In the genomic region with DNA sequence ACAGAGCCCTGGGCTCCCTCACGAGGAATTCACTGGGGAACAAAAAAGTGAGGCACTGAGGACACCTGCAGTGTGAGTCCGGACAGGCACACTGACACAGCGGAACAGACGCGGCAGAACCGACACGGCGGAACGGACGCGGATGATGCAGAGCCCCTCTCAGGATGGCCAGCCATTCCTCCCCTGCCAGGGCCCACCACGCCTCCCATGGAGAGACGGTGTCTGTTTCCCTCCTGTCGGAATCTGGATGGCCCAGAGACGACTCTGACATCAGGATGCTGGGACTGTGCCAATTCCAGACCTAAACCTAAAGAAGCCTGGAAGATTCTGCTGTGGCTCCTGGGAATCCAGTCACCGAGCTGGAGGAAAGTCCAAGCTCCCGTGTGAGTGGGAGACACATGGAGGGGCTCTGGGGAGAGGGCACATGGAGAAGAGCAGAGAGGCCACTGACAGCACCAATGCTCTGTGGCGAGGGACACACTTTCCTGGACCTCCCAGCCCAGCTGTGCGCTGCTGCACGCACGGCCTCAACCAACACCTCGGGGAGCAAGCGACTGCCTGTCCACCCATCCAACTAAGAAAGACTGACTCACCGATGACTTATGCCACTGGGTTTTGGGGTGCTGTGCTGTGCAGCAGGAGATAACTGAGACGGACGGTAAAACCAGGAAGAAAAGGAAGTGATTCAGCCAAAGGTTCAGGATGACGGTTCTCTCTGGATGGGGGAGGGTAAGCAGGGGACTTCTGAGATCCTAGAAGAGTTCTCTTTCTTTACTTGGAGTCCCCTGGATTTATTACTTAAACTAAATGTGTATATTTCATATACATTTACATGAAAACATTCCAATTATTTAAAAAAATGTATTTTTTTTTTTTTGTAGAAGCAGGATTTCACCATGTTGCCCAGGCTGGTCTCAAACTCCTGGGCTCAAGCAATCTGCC, we compare ENCODE assay signal across 8 cellular contexts. TPM values are rescaled to one million over a fixed set of nuclear protein-coding genes. Genes with fewer than 3 reads are reported as not detected.
DNase-seq lines count a peak whose midpoint lies in the region; ATAC-seq and TF ChIP-seq lines count a peak whose summit lies in the region.

No MANE protein-coding gene starts in this region.

- no peaks in the 10 kb centered on the region for H4K20me1 ChIP-seq in PC-3 (ENCODE audit: low read length)

- H3K9me2 ChIP-seq in PC-3 (replicated peaks; ENCODE audit: low read length), result no peaks in the 10 kb centered on the region

- ATAC-seq in PC-3, result peak; percentile 84
- ATAC-seq in body of pancreas, result no peak
- no peak for ATAC-seq in GM19467 (IDR thresholded peaks at IDR 0.05; ENCODE audit: unreplicated experiment)
- no peak for ATAC-seq in HG02973 (IDR thresholded peaks at IDR 0.05; ENCODE audit: unreplicated experiment)

- no peak overlapping the region for H2BK12ac ChIP-seq in trophoblast cell (ENCODE audit: low read length)

- H3K27me3 ChIP-seq in PC-3 (ENCODE audit: low read length) (no peaks in the 10 kb centered on the region), trophoblast cell (ENCODE audit: insufficient read depth, low read length) (no peaks in the 10 kb centered on the region), body of pancreas (no peaks in the 10 kb centered on the region)

- no peak overlapping the region for H3K14ac ChIP-seq in trophoblast cell (ENCODE audit: low read length)

- H3K4me3 ChIP-seq in PC-3 (ENCODE audit: low read length) (peak overlapping the region; percentile 14; the same call in 1 of the 2 replicates), trophoblast cell (ENCODE audit: low read depth, low read length) (no peak overlapping the region), body of pancreas (no peak overlapping the region)

- H4K12ac ChIP-seq in trophoblast cell (ENCODE audit: low read depth, low read length), result no peak overlapping the region

- peaks cover 77% of the 10 kb centered on the region for H3K79me2 ChIP-seq in PC-3 (ENCODE audit: low read length)
- peaks cover 2% of the 10 kb centered on the region for H3K79me2 ChIP-seq in trophoblast cell (ENCODE audit: control insufficient read depth, insufficient read depth, low read length, poor library complexity)

- H3K36me3 ChIP-seq in PC-3 (ENCODE audit: low read depth, low read length) (peaks cover 3% of the 10 kb centered on the region; the same call in 1 of the 2 replicates), trophoblast cell (ENCODE audit: control insufficient read depth in 1 of 2, insufficient read depth in 2 of 2, low read length in 2 of 2) (peaks cover 11% of the 10 kb centered on the region in 2 experiments), body of pancreas (replicated peaks in 1 of 2; ENCODE audit: insufficient read depth in 1 of 2, low read depth in 2 of 2) (no peaks in the 10 kb centered on the region)

- no peak overlapping the region for H3K4ac ChIP-seq in trophoblast cell (ENCODE audit: low read depth, low read length)

- H3K9ac ChIP-seq in PC-3 (ENCODE audit: low read length) (peak overlapping the region; percentile 16; the same call in 1 of the 2 replicates), trophoblast cell (ENCODE audit: low read length) (no peak overlapping the region)

- no peak overlapping the region for H2AFZ ChIP-seq in PC-3 (ENCODE audit: low read length)
- peak overlapping the region; percentile 2 for H2AFZ ChIP-seq in trophoblast cell (ENCODE audit: insufficient read depth, low read length, poor library complexity)

- H3K18ac ChIP-seq in trophoblast cell (ENCODE audit: low read length), result peak overlapping the region; percentile 38

- no peak overlapping the region for H2BK5ac ChIP-seq in trophoblast cell (ENCODE audit: low read depth, low read length, poor library complexity)

- no peak for TF ChIP-seq POLR2A in body of pancreas (IDR thresholded peaks at IDR 0.05)

- H3F3A ChIP-seq in PC-3 (ENCODE audit: low read length, unreplicated experiment), result no peaks in the 10 kb centered on the region

- peaks cover 4% of the 10 kb centered on the region for H3K79me1 ChIP-seq in trophoblast cell (ENCODE audit: low read length)

- peak overlapping the region; percentile 39 for H4K91ac ChIP-seq in trophoblast cell (ENCODE audit: low read depth, low read length)

- H4K8ac ChIP-seq in trophoblast cell (ENCODE audit: low read depth, low read length), result no peak overlapping the region

- no peak overlapping the region for H2AK5ac ChIP-seq in trophoblast cell (ENCODE audit: low read length)

- peak overlapping the region; percentile 83 for H3K27ac ChIP-seq in PC-3 (ENCODE audit: low read length)
- peak overlapping the region; percentile 6 for H3K27ac ChIP-seq in trophoblast cell (ENCODE audit: low read depth, low read length)
- H3K27ac ChIP-seq in body of pancreas, result peak overlapping the region in 1 of 4 donors; percentile 7

- no CpG with 5 or more reads among the region's 27 CpGs for whole genome bisulfite sequencing in trophoblast cell (ENCODE audit: extremely low coverage, insufficient coverage, insufficient read length)
- WGBS in body of pancreas, 2 donors, result 81 to 91% methylated on average over 18 to 27 of the region's 27 CpGs

- H3K4me1 ChIP-seq in PC-3 (ENCODE audit: insufficient read depth, low read length), result peaks cover 35% of the 10 kb centered on the region
- H3K4me1 ChIP-seq in trophoblast cell (ENCODE audit: control insufficient read depth in 1 of 2, insufficient read depth in 2 of 2, low read length in 2 of 2), result peaks cover 19 to 37% of the 10 kb centered on the region in 2 experiments
- peaks cover 35% of the 10 kb centered on the region for H3K4me1 ChIP-seq in body of pancreas

- BruUV-seq in PC-3 (replicated peaks; lab: Mats Ljungman, UMichigan), result no TSS peak

- POLR2A ChIA-PET in PC-3 (lab: Charles Lee; ENCODE audit: unreplicated experiment), result no interaction called here

- intact Hi-C loops in PC-3 (cut with micrococcal nuclease) (no loop called here), body of pancreas (cut with DNase I) (no loop called here)

- H3K9me3 ChIP-seq in PC-3 (ENCODE audit: low read length) (no peaks in the 10 kb centered on the region), trophoblast cell (ENCODE audit: insufficient read depth, low read depth, low read length) (no peaks in the 10 kb centered on the region), body of pancreas (no peaks in the 10 kb centered on the region)

- TF ChIP-seq CTCF in PC-3 (conservative IDR thresholded peaks at IDR 0.05; ENCODE audit: low read depth, low read length) (no peak), body of pancreas (IDR thresholded peaks at IDR 0.05) (no peak)

- peak; percentile 98 for DNase-seq in ELR (ENCODE audit: low read depth)
- peak; percentile 91 for DNase-seq in PC-3
- DNase-seq in dedifferentiated amniotic fluid mesenchymal stem cell (ENCODE audit: extremely low spot score), result peak; percentile 38
- peak in 1 of 2 donors; percentile 37 for DNase-seq in trophoblast cell
- no peak for DNase-seq in body of pancreas
- no peak for DNase-seq in NCI-H146 treated with DMSO at 0.1 percent for 48 hours (lab: John Stamatoyannopoulos, UW; ENCODE audit: unreplicated experiment)

- CTCF ChIA-PET in PC-3 (lab: Charles Lee), result no interaction called here

- peak overlapping the region; percentile 73 for H3K4me2 ChIP-seq in PC-3 (ENCODE audit: low read length)
- no peak overlapping the region for H3K4me2 ChIP-seq in trophoblast cell (ENCODE audit: low read length)

- H3K23ac ChIP-seq in trophoblast cell (ENCODE audit: low read length), result no peak overlapping the region

- no peak overlapping the region for H2BK120ac ChIP-seq in trophoblast cell (ENCODE audit: insufficient read depth, low read length, poor library complexity)

RNA-seq across cellular contexts. Expression of gene ZBTB17, which starts 23.3 kb away (rescaled TPM):
- total RNA-seq in PC-3 (2014; rRNA removed) (44.2 and 55.2 TPM in 2 replicates), body of pancreas (10 to 100 TPM; 28.8 to 73.2 TPM)
- polyA plus RNA-seq in trophoblast cell (2013), result 28.3 and 29.2 TPM in 2 replicates

RNA-seq across cellular contexts. Expression of gene SRARP, which starts 51.4 kb away (rescaled TPM):
- not detected in 2 replicates for total RNA-seq in PC-3 (2014; rRNA removed)
- not detected in 2 replicates for polyA plus RNA-seq in trophoblast cell (2013)
- not detected for total RNA-seq in body of pancreas

Comparison
In these comparisons a context has a peak if more than half of its experiments do, and no peak if none do; other contexts are left out.
1. DNase-seq: peak in ELR (single experiment), PC-3 (single experiment) and dedifferentiated amniotic fluid mesenchymal stem cell (single experiment); none in body of pancreas (0 of 4) and NCI-H146 treated with DMSO at 0.1 percent for 48 hours (single experiment).